Comparison of ENCODE assay signal across 21 cellular contexts in genomic region chr14:102917056-102917385, GRCh38. TPM values are rescaled to one million over a fixed set of nuclear protein-coding genes. Genes with fewer than 3 reads are reported as not detected.
A peak's percentile ranks its signal among the peaks of the same experiment; 100 is the strongest.
DNase-seq lines count a peak whose midpoint lies in the region; ATAC-seq, FAIRE-seq and TF ChIP-seq lines count a peak whose summit lies in the region.
"Had no signal": no experiment of that assay in that cellular context is flagged by ENCODE, and none has a peak within 500 bp of the region (broad histone marks: within the 10 kb centered on the region; RNA-seq: fewer than 3 reads in every experiment).

No MANE protein-coding gene starts in this region.

- TF ChIP-seq CTCF in DND-41 (IDR thresholded peaks at IDR 0.05; ENCODE audit: borderline replicate concordance, extremely low read depth, low read length, poor library complexity, severe bottlenecking) (no peak), bronchial epithelial cell (IDR thresholded peaks at IDR 0.05; ENCODE audit: insufficient read depth, low read length, severe bottlenecking) (no peak), uterus (IDR thresholded peaks at IDR 0.05) (no peak), coronary artery (IDR thresholded peaks at IDR 0.05) (no peak)

- H2AFZ ChIP-seq in DND-41 (ENCODE audit: low read depth, low read length): no peak overlapping the region
- no peak overlapping the region for H2AFZ ChIP-seq in Karpas-422 (ENCODE audit: low read length)
- H2AFZ ChIP-seq: GM23248, PC-9 had no signal

- DNase-seq in DND-41 (no peak), Karpas-422 (no peak), bronchial epithelial cell (ENCODE audit: low read depth) (no peak), posterior vena cava (ENCODE audit: low spot score) (peak; percentile 76), uterus (no peak), coronary artery (ENCODE audit: low spot score) (no peak)
- no peak for DNase-seq in activated CD4-positive, alpha-beta T cell treated with anti-CD3 and anti-CD28 coated beads for 4 hours
- DNase-seq: activated CD4-positive, alpha-beta T cell treated with anti-CD3 and anti-CD28 coated beads, Interleukin-2, amount 50 U/mL, for 48 hours; activated gamma-delta T cell treated with Interleukin-2 at 50 U/mL for 16 hours; GM23248; NCI-H2081 treated with DMSO at 0.1 percent for 48 hours; PC-9; stimulated activated CD4-positive, alpha-beta T cell treated with anti-CD3 and anti-CD28 coated beads, Interleukin-4, amount 100 ng/mL, for 4 hours; WERI-Rb-1 had no signal

- H3K9me2 ChIP-seq in Karpas-422 (replicated peaks; ENCODE audit: insufficient read depth, low read length): peaks cover 11% of the 10 kb centered on the region; the same call in 1 of the 2 replicates

- H3K4me3 ChIP-seq in DND-41 (ENCODE audit: low read depth in 1 of 2, low read length in 2 of 2): no peak overlapping the region
- H3K4me3 ChIP-seq in Karpas-422 (ENCODE audit: low read length): peak overlapping the region; percentile 11; the same call in 1 of the 2 replicates
- no peak overlapping the region for H3K4me3 ChIP-seq in bronchial epithelial cell (ENCODE audit: low read depth, low read length)
- H3K4me3 ChIP-seq in uterus: no peak overlapping the region
- no peak overlapping the region for H3K4me3 ChIP-seq in coronary artery
- H3K4me3 ChIP-seq: gastroesophageal sphincter, GM23248, PC-9, SJSA1, upper lobe of left lung had no signal

- no peaks in the 10 kb centered on the region for H3K4me1 ChIP-seq in DND-41 (ENCODE audit: insufficient read depth, low read length)
- peaks cover 63% of the 10 kb centered on the region for H3K4me1 ChIP-seq in Karpas-422 (ENCODE audit: low read length)
- H3K4me1 ChIP-seq in uterus: no peaks in the 10 kb centered on the region
- H3K4me1 ChIP-seq: gastroesophageal sphincter, SJSA1, upper lobe of left lung had no signal

- no peaks in the 10 kb centered on the region for H4K20me1 ChIP-seq in DND-41 (ENCODE audit: insufficient read depth, low read length)
- no peaks in the 10 kb centered on the region for H4K20me1 ChIP-seq in Karpas-422 (ENCODE audit: insufficient read depth, low read depth, low read length)

- H3K36me3 ChIP-seq in DND-41 (ENCODE audit: insufficient read depth, low read length) (peaks cover 3% of the 10 kb centered on the region; the same call in 1 of the 2 replicates), Karpas-422 (ENCODE audit: insufficient read depth, low read length) (peaks cover 31% of the 10 kb centered on the region), bronchial epithelial cell (ENCODE audit: control insufficient read depth, insufficient read depth, low read length) (no peaks in the 10 kb centered on the region), uterus (no peaks in the 10 kb centered on the region)
- H3K36me3 ChIP-seq: SJSA1, upper lobe of left lung, WERI-Rb-1 had no signal

- H3K27ac ChIP-seq in DND-41 (ENCODE audit: low read length) (no peak overlapping the region), Karpas-422 (ENCODE audit: low read length) (peak overlapping the region; percentile 98), uterus (no peak overlapping the region), coronary artery (no peak overlapping the region)
- H3K27ac ChIP-seq: gastroesophageal sphincter, GM23248, PC-9, SJSA1, upper lobe of left lung, WERI-Rb-1 had no signal

- intact Hi-C loops in posterior vena cava (cut with DNase I): loop anchor here (10.0 kb wide), 2 partner anchors 142 to 222 kb away; partner anchors contain the start of gene TRAF3 (in 1 of the 2)
- intact Hi-C loops in uterus (cut with DNase I; ENCODE audit: low total_unique reads): no loop called here

- FAIRE-seq in bronchial epithelial cell (lab: Jason Lieb, UNC): peak; percentile 23
- FAIRE-seq: colon, HepG2, islet of Langerhans had no signal

- H3K9ac ChIP-seq in DND-41 (ENCODE audit: low read depth, low read length): no peak overlapping the region
- H3K9ac ChIP-seq in Karpas-422 (ENCODE audit: low read length): peak overlapping the region; percentile 76
- H3K9ac ChIP-seq: GM23248 had no signal

- H3K27me3 ChIP-seq in DND-41 (ENCODE audit: insufficient read depth, low read length, poor library complexity): no peaks in the 10 kb centered on the region
- H3K27me3 ChIP-seq in Karpas-422 (ENCODE audit: low read length): no peaks in the 10 kb centered on the region
- no peaks in the 10 kb centered on the region for H3K27me3 ChIP-seq in bronchial epithelial cell (ENCODE audit: control insufficient read depth, insufficient read depth, low read length)
- H3K27me3 ChIP-seq in uterus: no peaks in the 10 kb centered on the region
- H3K27me3 ChIP-seq: SJSA1, upper lobe of left lung had no signal

- no peak overlapping the region for H3K4me2 ChIP-seq in DND-41 (ENCODE audit: insufficient read depth, low read length)
- peak overlapping the region; percentile 72 for H3K4me2 ChIP-seq in Karpas-422 (ENCODE audit: low read depth, low read length, poor library complexity, severe bottlenecking)
- H3K4me2 ChIP-seq: PC-9 had no signal

- no peaks in the 10 kb centered on the region for H3K79me2 ChIP-seq in DND-41 (ENCODE audit: insufficient read depth, low read length)
- H3K79me2 ChIP-seq in Karpas-422 (ENCODE audit: low read length): no peaks in the 10 kb centered on the region

- peak; percentile 4; the same call in 1 of the 3 replicates for ATAC-seq in DND-41 (ENCODE audit: insufficient read depth, low read depth)

- peaks cover 7% of the 10 kb centered on the region for H3K9me3 ChIP-seq in DND-41 (ENCODE audit: insufficient read depth, low read length, severe bottlenecking)
- no peaks in the 10 kb centered on the region for H3K9me3 ChIP-seq in Karpas-422 (ENCODE audit: low read length)
- no peaks in the 10 kb centered on the region for H3K9me3 ChIP-seq in uterus
- H3K9me3 ChIP-seq: gastroesophageal sphincter, SJSA1, upper lobe of left lung had no signal

- no peak for TF ChIP-seq POLR2A in uterus (IDR thresholded peaks at IDR 0.05)

RNA-seq across cellular contexts. Expression of gene AMN, which starts 5.4 kb away (rescaled TPM):
- total RNA-seq in Karpas-422 (2014; rRNA removed; shearing (Covaris generic); ENCODE audit: low replicate concordance): 7.7 and 16.7 TPM in 2 replicates
- total RNA-seq in bronchial epithelial cell (4.2 and 6.5 TPM in 2 replicates), posterior vena cava (under 1 TPM in 1 of 2 donors, not detected in 1; 0.10 TPM), uterus (1 to 10 TPM in 1 of 4 donors, under 1 TPM in 1, not detected in 2; 0.69 to 2.9 TPM)
- total RNA-seq: G401, GM23248, SJSA1 had no signal
